In the genomic region with DNA sequence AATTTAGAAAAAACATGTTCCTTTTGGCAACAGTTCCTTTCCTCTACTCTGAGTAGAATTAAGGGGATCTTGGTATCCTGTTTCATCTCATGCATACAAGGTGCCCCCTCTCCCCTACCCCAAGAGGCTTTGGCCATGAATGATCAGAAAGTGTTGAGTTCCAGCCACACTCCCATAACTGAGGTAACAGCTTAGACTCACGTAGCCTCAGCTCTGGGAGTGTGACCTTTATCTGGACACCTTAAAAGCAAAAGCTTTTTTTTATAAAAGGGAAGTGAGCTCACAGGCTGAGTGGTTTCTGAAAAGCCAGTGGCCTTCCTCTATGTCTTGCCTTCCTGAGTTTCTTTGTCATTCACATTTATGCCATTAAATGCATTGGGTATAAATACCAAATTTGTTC, we compare ENCODE assay signal across 8 cellular contexts. TPM values are rescaled to one million over a fixed set of nuclear protein-coding genes. Genes with fewer than 3 reads are reported as not detected.
DNase-seq lines count a peak whose midpoint lies in the region; ATAC-seq and TF ChIP-seq lines count a peak whose summit lies in the region.

No MANE protein-coding gene starts in this region.

- no peak overlapping the region for H2AFZ ChIP-seq in GM23338

- no peak overlapping the region for H3K4me2 ChIP-seq in GM23338

- peak overlapping the region; percentile 75 for H3K4me3 Mint-ChIP-seq in CD4-positive, alpha-beta T cell
- H3K4me3 Mint-ChIP-seq in activated T-cell treated with anti-CD3 and anti-CD28 coated beads, Interleukin-2, amount 50 U/mL, for 4 hours: peak overlapping the region; percentile 60
- H3K4me3 Mint-ChIP-seq in GM23338: no peak overlapping the region

- CTCF ChIA-PET in CD4-positive, alpha-beta T cell (lab: Charles Lee): no interaction called here

- H3K4me1 Mint-ChIP-seq in CD4-positive, alpha-beta T cell (ENCODE audit: low read depth): peaks cover 34% of the 10 kb centered on the region
- H3K4me1 Mint-ChIP-seq in activated T-cell treated with anti-CD3 and anti-CD28 coated beads, Interleukin-2, amount 50 U/mL, for 4 hours (ENCODE audit: low read depth): peaks cover 44% of the 10 kb centered on the region
- H3K4me1 Mint-ChIP-seq in GM23338: 0 out of 3 replicates have a peak, but pooled peaks cover 3% of the 10 kb centered on the region

- H3K27me3 ChIP-seq in CD4-positive, alpha-beta T cell (ENCODE audit: control insufficient read depth, insufficient read depth, low read length): no peaks in the 10 kb centered on the region
- H3K27me3 ChIP-seq in upper lobe of left lung: no peaks in the 10 kb centered on the region
- H3K27me3 ChIP-seq in tibial nerve: no peaks in the 10 kb centered on the region
- no peaks in the 10 kb centered on the region for H3K27me3 ChIP-seq in GM23338 (ENCODE audit: insufficient read depth)

- TF ChIP-seq EP300 in upper lobe of left lung (IDR thresholded peaks at IDR 0.05): no peak
- peak in 1 of 2 donors; percentile 51 for TF ChIP-seq EP300 in tibial nerve (IDR thresholded peaks at IDR 0.05)

- no peaks in the 10 kb centered on the region for H3K4me1 ChIP-seq in upper lobe of left lung
- H3K4me1 ChIP-seq in tibial nerve: no peaks in the 10 kb centered on the region
- H3K4me1 ChIP-seq in GM23338 (ENCODE audit: insufficient read depth): no peaks in the 10 kb centered on the region

- H3K9me2 ChIP-seq in GM23338 (ENCODE audit: insufficient read depth): no peaks in the 10 kb centered on the region

- no peaks in the 10 kb centered on the region for H3K36me3 Mint-ChIP-seq in CD4-positive, alpha-beta T cell (ENCODE audit: low read depth)
- H3K36me3 Mint-ChIP-seq in activated T-cell treated with anti-CD3 and anti-CD28 coated beads, Interleukin-2, amount 50 U/mL, for 4 hours (ENCODE audit: insufficient read depth): peaks cover 3% of the 10 kb centered on the region
- no peaks in the 10 kb centered on the region for H3K36me3 Mint-ChIP-seq in GM23338 (ENCODE audit: low read depth)

- WGBS in upper lobe of left lung, 2 donors: 53 to 63% methylated on average over 1 of the region's 1 CpG
- 66 to 67% methylated on average over 1 of the region's 1 CpG for WGBS in tibial nerve, 2 donors

- TF ChIP-seq POLR2A in upper lobe of left lung (IDR thresholded peaks at IDR 0.05) (peak in 1 of 4 donors; percentile 5), tibial nerve (IDR thresholded peaks at IDR 0.05) (no peak)

- H3K27me3 Mint-ChIP-seq in CD4-positive, alpha-beta T cell: no peaks in the 10 kb centered on the region
- no peaks in the 10 kb centered on the region for H3K27me3 Mint-ChIP-seq in activated T-cell treated with anti-CD3 and anti-CD28 coated beads, Interleukin-2, amount 50 U/mL, for 4 hours (ENCODE audit: low read depth)
- H3K27me3 Mint-ChIP-seq in GM23338 (ENCODE audit: insufficient read depth, low read depth, poor library complexity): no peaks in the 10 kb centered on the region

- no peaks in the 10 kb centered on the region for H3K79me2 ChIP-seq in GM23338 (replicated peaks; ENCODE audit: insufficient read depth)

- no peaks in the 10 kb centered on the region for H3K36me3 ChIP-seq in upper lobe of left lung
- H3K36me3 ChIP-seq in tibial nerve: no peaks in the 10 kb centered on the region
- no peaks in the 10 kb centered on the region for H3K36me3 ChIP-seq in GM23338 (ENCODE audit: insufficient read depth)

- intact Hi-C loops in CD4-positive, alpha-beta T cell (cut with DNase I, micrococcal nuclease): no loop called here

- H4K20me1 ChIP-seq in GM23338 (replicated peaks; ENCODE audit: insufficient read depth): no peaks in the 10 kb centered on the region

- H3K27ac ChIP-seq in CD4-positive, alpha-beta T cell (ENCODE audit: low read depth, low read length): peak overlapping the region; percentile 42
- H3K27ac ChIP-seq in upper lobe of left lung: peak overlapping the region; percentile 28 to 73 (median 72)
- peak overlapping the region in 2 of 4 donors; percentile 6 to 62 for H3K27ac ChIP-seq in tibial nerve
- H3K27ac ChIP-seq in GM23338 (ENCODE audit: low read depth): no peak overlapping the region

- H3K9me3 Mint-ChIP-seq in CD4-positive, alpha-beta T cell: no peaks in the 10 kb centered on the region
- no peaks in the 10 kb centered on the region for H3K9me3 Mint-ChIP-seq in activated T-cell treated with anti-CD3 and anti-CD28 coated beads, Interleukin-2, amount 50 U/mL, for 4 hours
- H3K9me3 Mint-ChIP-seq in GM23338: no peaks in the 10 kb centered on the region

- peak; percentile 37 for ATAC-seq in CD4-positive, alpha-beta T cell (ENCODE audit: poor library complexity)
- peak; percentile 74 for ATAC-seq in GM19351 (IDR thresholded peaks at IDR 0.05; ENCODE audit: unreplicated experiment)
- peak; percentile 56 for ATAC-seq in HG03280 (IDR thresholded peaks at IDR 0.05; ENCODE audit: unreplicated experiment)
- ATAC-seq in activated T-cell treated with anti-CD3 and anti-CD28 coated beads, Interleukin-2, amount 50 U/mL, for 4 hours: peak; percentile 45 to 46
- peak in 1 of 2 donors; percentile 54 for ATAC-seq in upper lobe of left lung (ENCODE audit: low FRiP score in 2 of 2)
- no peak for ATAC-seq in GM23338

- no peaks in the 10 kb centered on the region for H3F3A ChIP-seq in GM23338 (replicated peaks; ENCODE audit: low read depth)

- POLR2A ChIA-PET in CD4-positive, alpha-beta T cell (lab: Charles Lee): interaction anchor here (1.0 to 3.1 kb wide), 3 partner anchors 22 to 196 kb away, joined by 3 to 30 read pairs (median 4); partner anchors contain the start of gene MED7

- peak overlapping the region; percentile 87 for H3K27ac Mint-ChIP-seq in CD4-positive, alpha-beta T cell
- no peak overlapping the region for H3K27ac Mint-ChIP-seq in GM23338

- TF ChIP-seq CTCF in CD4-positive, alpha-beta T cell (IDR thresholded peaks at IDR 0.05): no peak
- TF ChIP-seq CTCF in upper lobe of left lung (IDR thresholded peaks at IDR 0.05) (no peak), tibial nerve (IDR thresholded peaks at IDR 0.05) (no peak), GM23338 (conservative IDR thresholded peaks at IDR 0.05; ENCODE audit: low read depth in 2 of 2) (no peak)

- no peak for DNase-seq in CD4-positive, alpha-beta T cell
- DNase-seq in activated T-cell treated with anti-CD3 and anti-CD28 coated beads, Interleukin-2, amount 50 U/mL, for 4 hours: no peak
- DNase-seq in upper lobe of left lung: no peak
- no peak for DNase-seq in tibial nerve (ENCODE audit: low spot score in 2 of 2)
- no peak for DNase-seq in GM23338 (ENCODE audit: low spot score)
- no peak for DNase-seq in amniotic stem cell (lab: John Stamatoyannopoulos, UW)

- H3K4me3 ChIP-seq in upper lobe of left lung (peak overlapping the region in 1 of 4 donors; percentile 38), tibial nerve (no peak overlapping the region), GM23338 (no peak overlapping the region)

- H3K9me3 ChIP-seq in CD4-positive, alpha-beta T cell (ENCODE audit: control insufficient read depth, low read length): no peaks in the 10 kb centered on the region
- no peaks in the 10 kb centered on the region for H3K9me3 ChIP-seq in upper lobe of left lung
- H3K9me3 ChIP-seq in tibial nerve: no peaks in the 10 kb centered on the region

TF ChIP-seq in GM23338, 12 proteins besides CTCF, POLR2A, EP300 and RAD21 (continues in another document):
- TF ChIP-seq CREB1 (CRISPR knock-in tag; IDR thresholded peaks at IDR 0.05; ENCODE audit: low read depth): no peak
- no peak for TF ChIP-seq EZH2 (IDR thresholded peaks at IDR 0.05; ENCODE audit: low read depth, unreplicated experiment)

RNA-seq across cellular contexts. Expression of gene HAVCR2, which starts 0.9 kb away (rescaled TPM):
- total RNA-seq in CD4-positive, alpha-beta T cell: 1 to 10 TPM; 1.4 to 1.8 TPM
- total RNA-seq in activated T-cell treated with anti-CD3 and anti-CD28 coated beads, Interleukin-2, amount 50 U/mL, for 4 hours: 1 to 10 TPM; 3.4 to 8.9 (median 4.4) TPM
- 10 to 100 TPM; 15.2 to 42.6 (median 38.4) TPM for total RNA-seq in upper lobe of left lung
- 10 to 100 TPM in 3 of 4 donors, 1 to 10 TPM in 1; 7.7 to 32.1 (median 13.8) TPM for total RNA-seq in tibial nerve
- total RNA-seq in GM23338 (2014; rRNA removed; shearing (Covaris generic)): 0.49 and 3.4 TPM in 2 replicates
- polyA plus RNA-seq in GM23338 (2016; fragmentation: Nextera tagmentation; extraction: Ambion mirVana): 0.07 TPM in 1 of 2 replicates, not detected in the other

RNA-seq across cellular contexts. Expression of gene MED7, which starts 32.9 kb away (rescaled TPM):
- total RNA-seq in CD4-positive, alpha-beta T cell: 1 to 10 TPM; 7.0 to 8.7 TPM
- 1 to 10 TPM; 7.5 to 9.3 (median 9.1) TPM for total RNA-seq in activated T-cell treated with anti-CD3 and anti-CD28 coated beads, Interleukin-2, amount 50 U/mL, for 4 hours
- total RNA-seq in upper lobe of left lung (10 to 100 TPM in 4 of 6 donors, 1 to 10 TPM in 2; 8.5 to 16.7 (median 10.3) TPM), tibial nerve (10 to 100 TPM in 3 of 4 donors, 1 to 10 TPM in 1; 5.9 to 15.7 (median 12.3) TPM)
- 9.7 and 11.6 TPM in 2 replicates for total RNA-seq in GM23338 (2014; rRNA removed; shearing (Covaris generic))
- polyA plus RNA-seq in GM23338 (2016; fragmentation: Nextera tagmentation; extraction: Ambion mirVana): 31.7 and 34.4 TPM in 2 replicates

RNA-seq across cellular contexts. Expression of gene HAVCR1, which starts 50.8 kb away (rescaled TPM):
- total RNA-seq in CD4-positive, alpha-beta T cell: 1 to 10 TPM; 1.5 to 1.7 TPM
- not detected for total RNA-seq in activated T-cell treated with anti-CD3 and anti-CD28 coated beads, Interleukin-2, amount 50 U/mL, for 4 hours
- total RNA-seq in upper lobe of left lung (1 to 10 TPM in 1 of 6 donors, under 1 TPM in 3, not detected in 2; 0.34 to 4.2 (median 0.62) TPM), tibial nerve (under 1 TPM in 1 of 4 donors, not detected in 3; 0.42 TPM)
- not detected in 2 replicates for total RNA-seq in GM23338 (2014; rRNA removed; shearing (Covaris generic))
- not detected in 2 replicates for polyA plus RNA-seq in GM23338 (2016; fragmentation: Nextera tagmentation; extraction: Ambion mirVana)

RNA-seq across cellular contexts. Expression of gene GARIN3, which starts 56.3 kb away (rescaled TPM):
- total RNA-seq in CD4-positive, alpha-beta T cell: not detected
- under 1 TPM; 0.18 to 0.25 (median 0.22) TPM for total RNA-seq in activated T-cell treated with anti-CD3 and anti-CD28 coated beads, Interleukin-2, amount 50 U/mL, for 4 hours
- not detected for total RNA-seq in upper lobe of left lung
- not detected for total RNA-seq in tibial nerve
- total RNA-seq in GM23338 (2014; rRNA removed; shearing (Covaris generic)): not detected in 2 replicates
- polyA plus RNA-seq in GM23338 (2016; fragmentation: Nextera tagmentation; extraction: Ambion mirVana): not detected in 2 replicates
